15 cellular contexts compared by ENCODE assay signal in genomic region chr12:77082021-77082420, GRCh38. TPM values are rescaled to one million over a fixed set of nuclear protein-coding genes. Genes with fewer than 3 reads are reported as not detected.
A peak's percentile ranks its signal among the peaks of the same experiment; 100 is the strongest.
DNase-seq lines count a peak whose midpoint lies in the region; ATAC-seq, FAIRE-seq and TF ChIP-seq lines count a peak whose summit lies in the region.
"Had no signal": no experiment of that assay in that cellular context is flagged by ENCODE, and none has a peak within 500 bp of the region (broad histone marks: within the 10 kb centered on the region; RNA-seq: fewer than 3 reads in every experiment).

No MANE protein-coding gene starts in this region.

- intact Hi-C loops in GM12878 (cut with micrococcal nuclease; ENCODE audit: unreplicated experiment), result no loop called here
- intact Hi-C loops in testis (cut with DNase I; ENCODE audit: low total_unique reads), result no loop called here

- H3K4me1 ChIP-seq in GM12878 (ENCODE audit: control insufficient read depth, insufficient read depth, low read length) (no peaks in the 10 kb centered on the region), testis (no peaks in the 10 kb centered on the region), right atrium auricular region (no peaks in the 10 kb centered on the region)
- H3K4me1 ChIP-seq: A549, BE2C had no signal

- SMC1A ChIA-PET in GM12878 (lab: Charles Lee; ENCODE audit: uncharacterized antibody, unreplicated experiment), result interaction anchor here (1.8 kb wide), 1 partner anchor 22 kb away, joined by 5 read pairs; no protein-coding TSS in a partner anchor

- no peak for TF ChIP-seq RAD21 in GM12878 (IDR thresholded peaks at IDR 0.05; ENCODE audit: insufficient read depth, low read depth, low read length)

- H4K20me1 ChIP-seq in GM12878 (ENCODE audit: control insufficient read depth, insufficient read depth), result no peaks in the 10 kb centered on the region

- CTCF ChIA-PET in GM12878 (lab: Yijun Ruan, JAX), result interaction anchor here (0.5 kb wide), 1 partner anchor 102 kb away, joined by 4 read pairs; no protein-coding TSS in a partner anchor

- no peak overlapping the region for H3K9ac ChIP-seq in GM12878 (ENCODE audit: control insufficient read depth, insufficient read depth, low read length)

- TF ChIP-seq CTCF in GM12878 (IDR thresholded peaks at IDR 0.05 in 2 of 3, conservative IDR thresholded peaks at IDR 0.05 in 1 of 3; ENCODE audit: control insufficient read depth in 2 of 3, extremely low read depth in 1 of 3, insufficient read depth in 1 of 3, low read depth in 3 of 3, low read length in 3 of 3), result no peak
- no peak for TF ChIP-seq CTCF in testis (IDR thresholded peaks at IDR 0.05)
- no peak for TF ChIP-seq CTCF in right atrium auricular region (IDR thresholded peaks at IDR 0.05)

- in situ Hi-C loops in GM12878 (cut with MboI), result no loop called here

- H3K27ac ChIP-seq in GM12878 (ENCODE audit: control insufficient read depth, insufficient read depth) (no peak overlapping the region), testis (no peak overlapping the region), right atrium auricular region (no peak overlapping the region)
- H3K27ac ChIP-seq: A549, C4-2B had no signal

- H3K4me2 ChIP-seq in GM12878 (ENCODE audit: control insufficient read depth, insufficient read depth), result no peak overlapping the region
- H3K4me2 ChIP-seq: A549 had no signal

- no peak for TF ChIP-seq EP300 in GM12878 (IDR thresholded peaks at IDR 0.05; ENCODE audit: borderline replicate concordance in 1 of 2, control insufficient read depth in 1 of 2, low read depth in 2 of 2, low read length in 2 of 2)

- H3K4me3 ChIP-seq in GM12878 (no peak overlapping the region), testis (no peak overlapping the region), right atrium auricular region (no peak overlapping the region)
- H3K4me3 ChIP-seq: A549 had no signal

- no peak for FAIRE-seq in GM12878 (lab: Jason Lieb, UNC)
- FAIRE-seq: A549, GM12891 had no signal

- H3K79me2 ChIP-seq in GM12878 (ENCODE audit: control insufficient read depth, insufficient read depth, low read length), result no peaks in the 10 kb centered on the region

- no peak overlapping the region for H2AFZ ChIP-seq in GM12878 (ENCODE audit: control insufficient read depth, low read depth, low read length)

- ATAC-seq in GM19395 (IDR thresholded peaks at IDR 0.05; ENCODE audit: unreplicated experiment) (peak; percentile 52), HG02884 (IDR thresholded peaks at IDR 0.05; ENCODE audit: unreplicated experiment) (peak; percentile 66), GM12878 (peak; percentile 68), GM21390 (IDR thresholded peaks at IDR 0.05; ENCODE audit: unreplicated experiment) (no peak)
- ATAC-seq: A549 had no signal

- POLR2A ChIA-PET in GM12878 (lab: Charles Lee), result no interaction called here

- WGBS in GM12878 (ENCODE audit: insufficient coverage, insufficient replicate concordance, low lambda C conversion rate, missing lambda C conversion rate), result 0% methylated on average over 1 of the region's 1 CpG
- 29 to 35% methylated on average over 1 of the region's 1 CpG for WGBS in testis, 2 donors

- H3K27me3 ChIP-seq in GM12878 (replicated peaks in 1 of 2; ENCODE audit: control insufficient read depth in 2 of 2, insufficient read depth in 2 of 2, low read length in 1 of 2) (no peaks in the 10 kb centered on the region), testis (no peaks in the 10 kb centered on the region), right atrium auricular region (no peaks in the 10 kb centered on the region)

- H3K36me3 ChIP-seq in GM12878 (ENCODE audit: control insufficient read depth in 2 of 2, insufficient read depth in 2 of 2, low read length in 1 of 2), result no peaks in the 10 kb centered on the region
- H3K36me3 ChIP-seq in testis (ENCODE audit: low read depth, missing control alignments), result no peaks in the 10 kb centered on the region
- H3K36me3 ChIP-seq in right atrium auricular region, result no peaks in the 10 kb centered on the region
- H3K36me3 ChIP-seq: BE2C had no signal

- TF ChIP-seq POLR2A in GM12878 (IDR thresholded peaks at IDR 0.05; ENCODE audit: low read depth, low read length), result no peak
- no peak for TF ChIP-seq POLR2A in testis (IDR thresholded peaks at IDR 0.05)

- RAD21 ChIA-PET in GM12878 (lab: Charles Lee; ENCODE audit: unreplicated experiment), result no interaction called here

- DNase-seq in GM12878 (ENCODE audit: low read depth, low spot score) (no peak), testis (peak; percentile 19), NCI-H345 treated with DMSO at 0.1 percent for 48 hours (lab: John Stamatoyannopoulos, UW; ENCODE audit: unreplicated experiment) (no peak), right atrium auricular region (ENCODE audit: low spot score) (no peak)
- DNase-seq: BE2C; CD4-positive, alpha-beta memory T cell; DMS79; HCEC 1CT; HFFc6 had no signal

- H3K9me3 ChIP-seq in GM12878 (replicated peaks; ENCODE audit: control insufficient read depth, insufficient read depth, low read length) (no peaks in the 10 kb centered on the region), testis (no peaks in the 10 kb centered on the region), right atrium auricular region (no peaks in the 10 kb centered on the region)
- H3K9me3 ChIP-seq: A549, BE2C had no signal

- no TSS peak for BruUV-seq in GM12878 (replicated peaks; lab: Mats Ljungman, UMichigan)

TF ChIP-seq in GM12878, 131 proteins besides CTCF, POLR2A, EP300 and RAD21 (continues in another document):
- TF ChIP-seq WRNIP1 (IDR thresholded peaks at IDR 0.05; ENCODE audit: borderline replicate concordance, low read depth, low read length), result no peak
- no peak for TF ChIP-seq SMAD1 (IDR thresholded peaks at IDR 0.05; ENCODE audit: low read depth, partially characterized antibody)
- no peak for TF ChIP-seq CBX3 (IDR thresholded peaks at IDR 0.05; ENCODE audit: borderline replicate concordance, low read depth)
- TF ChIP-seq CREM (IDR thresholded peaks at IDR 0.05; ENCODE audit: low read depth), result no peak
- no peak for TF ChIP-seq KDM1A (IDR thresholded peaks at IDR 0.05; ENCODE audit: borderline replicate concordance)
- no peak for TF ChIP-seq ZNF384 (IDR thresholded peaks at IDR 0.05; ENCODE audit: borderline replicate concordance, low read depth, low read length)
- no peak for TF ChIP-seq MTA2 (IDR thresholded peaks at IDR 0.05; ENCODE audit: low read depth)
- TF ChIP-seq CHD2 (IDR thresholded peaks at IDR 0.05; ENCODE audit: borderline replicate concordance, low read depth, low read length), result no peak
- no peak for TF ChIP-seq YY1 (IDR thresholded peaks at IDR 0.05; ENCODE audit: low read depth, low read length)
- no peak for TF ChIP-seq CBX5 (IDR thresholded peaks at IDR 0.05; ENCODE audit: low read depth)
- TF ChIP-seq, protein P1, sequence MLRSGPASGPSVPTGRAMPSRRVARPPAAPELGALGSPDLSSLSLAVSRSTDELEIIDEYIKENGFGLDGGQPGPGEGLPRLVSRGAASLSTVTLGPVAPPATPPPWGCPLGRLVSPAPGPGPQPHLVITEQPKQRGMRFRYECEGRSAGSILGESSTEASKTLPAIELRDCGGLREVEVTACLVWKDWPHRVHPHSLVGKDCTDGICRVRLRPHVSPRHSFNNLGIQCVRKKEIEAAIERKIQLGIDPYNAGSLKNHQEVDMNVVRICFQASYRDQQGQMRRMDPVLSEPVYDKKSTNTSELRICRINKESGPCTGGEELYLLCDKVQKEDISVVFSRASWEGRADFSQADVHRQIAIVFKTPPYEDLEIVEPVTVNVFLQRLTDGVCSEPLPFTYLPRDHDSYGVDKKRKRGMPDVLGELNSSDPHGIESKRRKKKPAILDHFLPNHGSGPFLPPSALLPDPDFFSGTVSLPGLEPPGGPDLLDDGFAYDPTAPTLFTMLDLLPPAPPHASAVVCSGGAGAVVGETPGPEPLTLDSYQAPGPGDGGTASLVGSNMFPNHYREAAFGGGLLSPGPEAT (IDR thresholded peaks at IDR 0.05; ENCODE audit: low read depth), result no peak
- TF ChIP-seq EGR1 (IDR thresholded peaks at IDR 0.05; ENCODE audit: borderline replicate concordance in 1 of 2, low read depth in 2 of 2, low read length in 2 of 2), result no peak
- no peak for TF ChIP-seq SIN3A (IDR thresholded peaks at IDR 0.05; ENCODE audit: low read depth, low read length)
- no peak for TF ChIP-seq SPI1 (IDR thresholded peaks at IDR 0.05; ENCODE audit: borderline replicate concordance, insufficient read depth, low read depth, low read length)
- TF ChIP-seq POLR2AphosphoS2 (IDR thresholded peaks at IDR 0.05; ENCODE audit: low read depth, low read length), result no peak
- TF ChIP-seq ZNF207 (IDR thresholded peaks at IDR 0.05; ENCODE audit: borderline replicate concordance), result no peak

RNA-seq across cellular contexts. Expression of gene E2F7, which starts 16.7 kb away (rescaled TPM):
- total RNA-seq in GM12878 (2013; cell fraction: nucleolus; rRNA removed), result 48.1 and 50.4 TPM in 2 replicates
- total RNA-seq in GM12878 (2014; rRNA removed) (16.9 and 17.7 TPM in 2 replicates), GM12878 (2014; rRNA removed; fragmentation: Illumina TruSeq; extraction: Trizol) (21.2 and 22.3 TPM in 2 replicates), GM12878 (2021) (26.1 and 29.7 TPM in 2 replicates), testis (1 to 10 TPM; 1.9 to 4.2 TPM), right atrium auricular region (under 1 TPM in 1 of 2 donors, not detected in 1; 0.75 TPM)
- polyA plus RNA-seq in GM12878 (2011; ENCODE audit: low read depth), result 3.2 TPM
- polyA plus RNA-seq in GM12878 (2011; rRNA removed) (15.6 and 18.0 TPM in 2 replicates), GM12878 (2014; fragmentation: Illumina TruSeq; extraction: Trizol) (32.1 and 34.2 TPM in 2 replicates), GM12878 (2014; fragmentation: Nextera tagmentation; extraction: Ambion mirVana) (1 to 10 TPM; 5.6 to 7.0 TPM), GM12878 (2014; rRNA removed) (18.1 and 18.5 TPM in 2 replicates), GM12878 (2016; fragmentation: Nextera tagmentation; extraction: Ambion mirVana) (10 to 100 TPM; 24.7 to 27.4 TPM), testis (ENCODE audit: insufficient read depth, low read depth, low replicate concordance) (3.5 TPM)
- polyA plus RNA-seq in GM12878 (2011; cell fraction: cytosol; rRNA removed), result 9.6 and 9.9 TPM in 2 replicates
- 34.9 and 45.1 TPM in 2 replicates for polyA plus RNA-seq in GM12878 (2011; cell fraction: nucleus; rRNA removed)
- polyA plus RNA-seq in GM12878 (2012), result 5.4 and 6.7 TPM in 2 replicates
- 13.2 and 13.4 TPM in 2 replicates for polyA minus RNA-seq in GM12878 (2011; rRNA and poly(A)+ RNA removed)
- 7.2 and 7.7 TPM in 2 replicates for polyA minus RNA-seq in GM12878 (2011; cell fraction: cytosol; rRNA and poly(A)+ RNA removed)
- polyA minus RNA-seq in GM12878 (2011; cell fraction: nucleus; rRNA and poly(A)+ RNA removed), result 30.2 and 55.2 TPM in 2 replicates
- polyA plus RNA-seq: CD4-positive, alpha-beta memory T cell had no signal
